In the genomic region with DNA sequence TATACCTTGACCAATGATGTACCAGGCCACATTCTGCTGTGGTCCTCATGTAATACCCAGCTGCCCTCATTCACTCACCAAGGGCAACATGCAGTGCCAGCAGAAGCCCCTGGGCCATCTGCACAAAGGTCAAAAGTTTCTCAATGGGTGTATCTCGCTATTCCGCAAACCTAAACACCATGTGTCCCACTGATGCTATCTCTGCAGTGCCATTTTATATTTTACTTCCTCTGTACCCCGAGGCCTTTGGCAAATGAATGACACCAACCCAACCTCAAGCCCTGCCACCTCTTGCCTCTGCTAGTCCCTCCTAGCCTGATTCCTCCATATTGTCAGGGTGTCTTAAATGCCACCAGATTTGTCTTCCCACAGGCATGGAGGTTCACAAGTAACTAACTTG, we compare ENCODE assay signal across 14 cellular contexts. TPM values are rescaled to one million over a fixed set of nuclear protein-coding genes. Genes with fewer than 3 reads are reported as not detected.
DNase-seq lines count a peak whose midpoint lies in the region; ATAC-seq and TF ChIP-seq lines count a peak whose summit lies in the region.
"Had no signal": no experiment of that assay in that cellular context is flagged by ENCODE, and none has a peak within 500 bp of the region (broad histone marks: within the 10 kb centered on the region; RNA-seq: fewer than 3 reads in every experiment).

No MANE protein-coding gene starts in this region.

- TF ChIP-seq POLR2A in gastroesophageal sphincter (IDR thresholded peaks at IDR 0.05) = no peak

- DNase-seq in left ventricle myocardium inferior (no peak), Right ventricle myocardium superior (no peak), Panc1 (ENCODE audit: low read depth, low spot score) (no peak), thoracic aorta (ENCODE audit: low spot score) (no peak), PC-3 (no peak), occipital lobe (lab: John Stamatoyannopoulos, UW) (no peak), NCI-H1694 treated with DMSO at 0.1 percent for 48 hours (lab: John Stamatoyannopoulos, UW) (no peak)
- DNase-seq: activated CD4-positive, alpha-beta T cell treated with anti-CD3 and anti-CD28 coated beads for 1 hour; activated T-cell treated with anti-CD3 and anti-CD28 coated beads, Interleukin-2, amount 50 U/mL, for 1 hour; BE2C; NCI-H1048; NCI-H774; posterior cingulate gyrus had no signal

- H3K4me3 ChIP-seq in left ventricle myocardium inferior = no peak overlapping the region
- no peak overlapping the region for H3K4me3 ChIP-seq in Panc1 (ENCODE audit: low read depth in 2 of 2, low read length in 2 of 2)
- no peak overlapping the region for H3K4me3 ChIP-seq in gastroesophageal sphincter
- H3K4me3 ChIP-seq in thoracic aorta = no peak overlapping the region
- no peak overlapping the region for H3K4me3 ChIP-seq in PC-3 (ENCODE audit: low read length)

- ATAC-seq in Right ventricle myocardium superior (ENCODE audit: poor library complexity) (no peak), Panc1 (no peak), gastroesophageal sphincter (no peak), thoracic aorta (ENCODE audit: insufficient number of reproducible peaks, low FRiP score, low read depth) (no peak), PC-3 (no peak)

- H3K27me3 ChIP-seq in left ventricle myocardium inferior (ENCODE audit: low read depth) (no peaks in the 10 kb centered on the region), Panc1 (ENCODE audit: control insufficient read depth, insufficient read depth, low read length) (no peaks in the 10 kb centered on the region), gastroesophageal sphincter (no peaks in the 10 kb centered on the region), thoracic aorta (replicated peaks; ENCODE audit: insufficient read depth) (no peaks in the 10 kb centered on the region), PC-3 (ENCODE audit: low read length) (no peaks in the 10 kb centered on the region)
- H3K27me3 ChIP-seq: BE2C had no signal

- BruUV-seq in Panc1 (replicated peaks; lab: Mats Ljungman, UMichigan) (no TSS peak), PC-3 (replicated peaks; lab: Mats Ljungman, UMichigan) (no TSS peak)

- TF ChIP-seq EP300 in gastroesophageal sphincter (IDR thresholded peaks at IDR 0.05) = no peak

- peaks cover 21% of the 10 kb centered on the region for H3F3A ChIP-seq in PC-3 (ENCODE audit: low read length, unreplicated experiment)

- H3K9ac ChIP-seq in PC-3 (ENCODE audit: low read length) = no peak overlapping the region

- H3K27ac ChIP-seq in left ventricle myocardium inferior (replicated peaks) = peak overlapping the region; percentile 93
- peak overlapping the region; percentile 84 for H3K27ac ChIP-seq in Panc1 (ENCODE audit: low read length)
- peak overlapping the region in 3 of 4 donors; percentile 49 to 83 (median 73) for H3K27ac ChIP-seq in gastroesophageal sphincter
- peak overlapping the region; percentile 62 to 95 for H3K27ac ChIP-seq in thoracic aorta
- H3K27ac ChIP-seq in PC-3 (ENCODE audit: low read length) = no peak overlapping the region

- 90 to 100% methylated on average over 3 of the region's 3 CpGs for WGBS in gastroesophageal sphincter (ENCODE audit: low coverage in 1 of 2), 2 donors

- H3K4me1 ChIP-seq in left ventricle myocardium inferior = peaks cover 67% of the 10 kb centered on the region
- peaks cover 85% of the 10 kb centered on the region for H3K4me1 ChIP-seq in Panc1 (ENCODE audit: control insufficient read depth, insufficient read depth, low read length)
- peaks cover 3 to 58% (median 21%) of the 10 kb centered on the region in 3 donors for H3K4me1 ChIP-seq in gastroesophageal sphincter
- peaks cover 22 to 84% of the 10 kb centered on the region in 2 donors for H3K4me1 ChIP-seq in thoracic aorta (ENCODE audit: control insufficient read depth in 1 of 2, low read depth in 2 of 2)
- no peaks in the 10 kb centered on the region for H3K4me1 ChIP-seq in PC-3 (ENCODE audit: insufficient read depth, low read length)
- H3K4me1 ChIP-seq: BE2C had no signal

- CTCF ChIA-PET in Panc1 (lab: Charles Lee) = interaction anchor here (0.7 to 0.9 kb wide), 3 partner anchors 138 to 249 kb away, joined by 3 to 8 read pairs (median 3); no protein-coding TSS in a partner anchor
- CTCF ChIA-PET in PC-3 (lab: Charles Lee) = no interaction called here

- no peak overlapping the region for H2AFZ ChIP-seq in PC-3 (ENCODE audit: low read length)

- H3K9me2 ChIP-seq in PC-3 (replicated peaks; ENCODE audit: low read length) = no peaks in the 10 kb centered on the region

- POLR2A ChIA-PET in Panc1 (lab: Charles Lee) = interaction anchor here (0.7 kb wide), 1 partner anchor 1098 kb away, joined by 14 read pairs; no protein-coding TSS in a partner anchor
- POLR2A ChIA-PET in PC-3 (lab: Charles Lee; ENCODE audit: unreplicated experiment) = no interaction called here

- H3K36me3 ChIP-seq in left ventricle myocardium inferior (peaks cover 24% of the 10 kb centered on the region), Panc1 (ENCODE audit: control insufficient read depth, insufficient read depth, low read length) (peaks cover 32% of the 10 kb centered on the region), gastroesophageal sphincter (peaks cover 0 to 23% of the 10 kb centered on the region in 2 donors), thoracic aorta (peaks cover 12% of the 10 kb centered on the region), PC-3 (ENCODE audit: low read depth, low read length) (peaks cover 37% of the 10 kb centered on the region)
- H3K36me3 ChIP-seq: BE2C had no signal

- H3K9me3 ChIP-seq in left ventricle myocardium inferior (replicated peaks) (no peaks in the 10 kb centered on the region), Panc1 (ENCODE audit: control insufficient read depth, insufficient read depth, low read depth, low read length) (no peaks in the 10 kb centered on the region), gastroesophageal sphincter (no peaks in the 10 kb centered on the region), thoracic aorta (no peaks in the 10 kb centered on the region), PC-3 (ENCODE audit: low read length) (no peaks in the 10 kb centered on the region)
- H3K9me3 ChIP-seq: BE2C had no signal

- TF ChIP-seq CTCF in left ventricle myocardium inferior (IDR thresholded peaks at IDR 0.05; ENCODE audit: borderline replicate concordance) (no peak), Panc1 (IDR thresholded peaks at IDR 0.05) (no peak), gastroesophageal sphincter (IDR thresholded peaks at IDR 0.05) (no peak), thoracic aorta (IDR thresholded peaks at IDR 0.05) (no peak), PC-3 (conservative IDR thresholded peaks at IDR 0.05; ENCODE audit: low read depth, low read length) (no peak)

- H3K4me2 ChIP-seq in PC-3 (ENCODE audit: low read length) = no peak overlapping the region

- in situ Hi-C loops in Panc1 (cut with HindIII; ENCODE audit: low pct_unique_long_range_greater_than_20kb, low sequenced_read_pairs) = no loop called here

- H3K79me2 ChIP-seq in PC-3 (ENCODE audit: low read length) = no peaks in the 10 kb centered on the region

- intact Hi-C loops in left ventricle myocardium inferior (cut with micrococcal nuclease) (no loop called here), Right ventricle myocardium superior (cut with DNase I) (no loop called here), Panc1 (cut with micrococcal nuclease; ENCODE audit: unreplicated experiment) (loop anchor here (5.0 to 10.0 kb wide), 2 partner anchors 109 to 253 kb away; no protein-coding TSS in a partner anchor), PC-3 (cut with micrococcal nuclease) (no loop called here)

- H4K20me1 ChIP-seq in PC-3 (ENCODE audit: low read length) = no peaks in the 10 kb centered on the region

RNA-seq across cellular contexts. Expression of gene AAGAB, which starts 59.2 kb away (rescaled TPM):
- 20.9 TPM for total RNA-seq in left ventricle myocardium inferior
- total RNA-seq in Right ventricle myocardium superior = 18.1 TPM
- total RNA-seq in Panc1 (2021; ENCODE audit: unreplicated experiment) = 102 TPM
- polyA plus RNA-seq in Panc1 (2012; ENCODE audit: insufficient read length) = 55.8 TPM
- 10 to 100 TPM; 19.1 to 36.5 (median 27.6) TPM for total RNA-seq in gastroesophageal sphincter
- total RNA-seq in thoracic aorta = 10 to 100 TPM; 26.0 to 26.7 TPM
- total RNA-seq in PC-3 (2014; rRNA removed) = 25.7 and 30.5 TPM in 2 replicates
- total RNA-seq in occipital lobe = 29.9 TPM

RNA-seq across cellular contexts. Expression of gene IQCH, which starts 59.3 kb away (rescaled TPM):
- 1.1 TPM for total RNA-seq in left ventricle myocardium inferior
- total RNA-seq in Right ventricle myocardium superior = 1.6 TPM
- total RNA-seq in Panc1 (2021; ENCODE audit: unreplicated experiment) = 3.9 TPM
- polyA plus RNA-seq in Panc1 (2012; ENCODE audit: insufficient read length) = 1.9 TPM
- 1 to 10 TPM in 2 of 4 donors, under 1 TPM in 1, not detected in 1; 0.27 to 4.6 (median 1.1) TPM for total RNA-seq in gastroesophageal sphincter
- 1 to 10 TPM in 1 of 2 donors, under 1 TPM in 1; 0.14 to 2.3 TPM for total RNA-seq in thoracic aorta
- 2.1 and 8.2 TPM in 2 replicates for total RNA-seq in PC-3 (2014; rRNA removed)
- total RNA-seq in occipital lobe = 2.8 TPM
